8 cellular contexts compared by ENCODE assay signal in the genomic region with DNA sequence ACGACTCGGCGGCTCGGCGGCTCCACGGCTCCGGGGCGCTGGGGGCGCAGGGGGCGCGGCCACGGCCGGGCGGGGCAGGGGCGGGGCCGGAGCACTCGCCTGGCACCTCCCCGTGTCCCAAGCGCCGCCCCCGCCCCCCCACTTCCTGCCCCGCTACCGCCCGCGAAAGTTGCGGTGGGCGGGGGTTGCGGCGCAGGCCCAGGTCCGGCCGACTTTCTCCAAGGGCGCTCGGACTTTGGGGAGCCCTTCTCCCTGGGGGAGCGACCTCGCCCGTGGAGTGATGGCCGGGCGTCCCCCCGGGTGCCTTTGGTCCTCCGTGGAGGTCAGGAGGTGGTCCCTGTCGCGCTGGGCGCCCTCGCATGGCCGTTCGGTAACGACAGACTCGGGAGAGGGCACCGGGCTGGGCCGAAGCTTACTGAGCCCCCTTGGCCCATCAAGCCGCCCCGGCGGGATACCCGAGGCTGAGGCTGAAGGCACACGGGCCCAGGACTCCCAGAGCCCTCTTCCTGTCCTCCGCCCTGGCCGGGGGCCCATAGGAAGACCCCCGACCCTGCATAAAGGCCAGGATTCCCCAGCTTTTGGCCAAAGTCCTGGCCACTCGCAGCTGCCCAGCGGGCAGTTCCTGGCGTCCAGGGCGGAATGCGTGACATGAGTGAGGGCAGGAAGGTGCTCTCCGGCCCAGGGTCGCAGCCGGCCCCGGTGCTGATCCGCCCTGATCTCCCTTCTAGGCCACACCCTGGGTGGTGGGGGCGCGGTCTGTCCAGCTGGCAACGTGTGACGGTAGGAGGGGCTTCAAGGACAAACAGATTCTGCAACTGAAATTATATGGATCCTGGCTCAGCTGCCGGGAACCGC. TPM values are rescaled to one million over a fixed set of nuclear protein-coding genes. Genes with fewer than 3 reads are reported as not detected.
A peak's percentile ranks its signal among the peaks of the same experiment; 100 is the strongest.
DNase-seq lines count a peak whose midpoint lies in the region; ATAC-seq and TF ChIP-seq lines count a peak whose summit lies in the region.

No MANE protein-coding gene starts in this region.

- TF ChIP-seq CTCF in lower lobe of right lung (IDR thresholded peaks at IDR 0.05): peak; percentile 44

- no peaks in the 10 kb centered on the region for H3K27me3 ChIP-seq in lower lobe of right lung (ENCODE audit: low read depth)

- H3K9me3 ChIP-seq in lower lobe of right lung: no peaks in the 10 kb centered on the region

- H3K27ac ChIP-seq in lower lobe of right lung: peak overlapping the region; percentile 90

- ATAC-seq in GM19023 (IDR thresholded peaks at IDR 0.05; ENCODE audit: unreplicated experiment) (peak; percentile 61), HG03342 (IDR thresholded peaks at IDR 0.05; ENCODE audit: unreplicated experiment) (peak; percentile 50), lower lobe of right lung (peak; percentile 88 to 89)

- peaks cover 29% of the 10 kb centered on the region for H3K4me1 ChIP-seq in lower lobe of right lung

- H3K36me3 ChIP-seq in lower lobe of right lung: no peaks in the 10 kb centered on the region

- peak overlapping the region; percentile 75 for H3K4me3 ChIP-seq in lower lobe of right lung

- intact Hi-C loops in lower lobe of right lung (cut with DNase I): loop anchor here (5.0 kb wide), 1 partner anchor 201 kb away; no protein-coding TSS in a partner anchor

- DNase-seq in AG08395 (ENCODE audit: low spot score) (peak; percentile 89), NCI-H524 treated with DMSO at 0.1 percent for 48 hours (lab: John Stamatoyannopoulos, UW) (peak; percentile 47), dermis microvascular lymphatic vessel endothelial cell (ENCODE audit: low read depth in 2 of 2) (peak; percentile 70 to 82), lower lobe of right lung (peak; percentile 84)
- peak; percentile 69 for DNase-seq in activated CD4-positive, alpha-beta T cell treated with anti-CD3 and anti-CD28 coated beads, Interleukin-2, amount 50 U/mL, for 1 hour
- DNase-seq in stimulated activated CD4-positive, alpha-beta T cell treated with anti-CD3 and anti-CD28 coated beads, TNF-alpha, amount 100 ng/mL, for 48 hours (ENCODE audit: low read depth in 3 of 3): peak; percentile 37 to 81 (median 51)

RNA-seq across cellular contexts. Expression of gene VAV2, which starts 0.9 kb away (rescaled TPM):
- 15.0 and 20.6 TPM in 2 replicates for total RNA-seq in dermis microvascular lymphatic vessel endothelial cell
- total RNA-seq in lower lobe of right lung: 26.9 TPM

RNA-seq across cellular contexts. Expression of gene BRD3OS, which starts 32.3 kb away (rescaled TPM):
- 5.9 and 6.6 TPM in 2 replicates for total RNA-seq in dermis microvascular lymphatic vessel endothelial cell
- total RNA-seq in lower lobe of right lung: 15.6 TPM

Comparison
In these comparisons a context has a peak if more than half of its experiments do, and no peak if none do; other contexts are left out.
1. Peak in every context shown above with its lines: DNase-seq, ATAC-seq, H3K4me3 ChIP-seq and H3K27ac ChIP-seq.